Comparison of ENCODE assay signal across 8 cellular contexts in the genomic region with DNA sequence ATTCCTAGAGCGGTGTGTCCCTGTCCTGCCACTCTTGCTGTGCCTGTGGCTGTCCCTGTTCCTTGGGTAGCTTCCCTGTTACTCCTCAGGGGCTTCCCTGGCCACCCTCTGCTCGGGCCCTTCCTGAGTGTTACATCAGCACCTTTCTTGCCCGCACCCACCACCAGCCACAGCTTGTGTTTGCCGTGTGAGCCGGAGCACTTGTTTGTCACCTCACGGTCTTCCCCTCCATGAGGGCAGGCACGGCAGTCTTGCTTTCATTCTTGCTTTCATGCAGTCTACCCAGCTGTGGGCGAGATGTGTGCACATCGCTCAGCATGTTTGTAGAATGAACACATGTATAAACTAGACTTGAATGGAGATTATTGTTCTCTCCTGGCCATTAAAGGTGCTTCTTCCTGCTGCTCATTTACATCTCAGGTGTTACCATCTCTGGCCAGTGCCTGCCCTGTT. TPM values are rescaled to one million over a fixed set of nuclear protein-coding genes. Genes with fewer than 3 reads are reported as not detected.
DNase-seq lines count a peak whose midpoint lies in the region; ATAC-seq and TF ChIP-seq lines count a peak whose summit lies in the region.

No MANE protein-coding gene starts in this region.

- H2AFZ ChIP-seq in osteoblast (ENCODE audit: low read length): no peak overlapping the region

- H3K27me3 Mint-ChIP-seq in activated T-helper 17 cell treated with anti-CD3 and anti-CD28 coated beads, Interleukin-2, amount 50 U/mL, for 72 hours: no peaks in the 10 kb centered on the region
- H3K27me3 Mint-ChIP-seq in mesothelial cell of epicardium (ENCODE audit: low read depth): no peaks in the 10 kb centered on the region

- H3K4me3 Mint-ChIP-seq in activated T-helper 17 cell treated with anti-CD3 and anti-CD28 coated beads, Interleukin-2, amount 50 U/mL, for 72 hours: peak overlapping the region; percentile 97
- no peak overlapping the region for H3K4me3 Mint-ChIP-seq in mesothelial cell of epicardium

- H3K27me3 ChIP-seq in osteoblast (ENCODE audit: insufficient read depth, low read length) (no peaks in the 10 kb centered on the region), heart left ventricle (no peaks in the 10 kb centered on the region)

- H4K20me1 ChIP-seq in osteoblast (ENCODE audit: insufficient read depth, low read length): peaks cover 44% of the 10 kb centered on the region

- H3K79me2 ChIP-seq in osteoblast (ENCODE audit: insufficient read depth, low read length): peaks cover 83% of the 10 kb centered on the region

- H3K36me3 ChIP-seq in osteoblast (ENCODE audit: insufficient read depth, low read length) (no peaks in the 10 kb centered on the region), heart left ventricle (no peaks in the 10 kb centered on the region)

- ATAC-seq in GM21786 (IDR thresholded peaks at IDR 0.05; ENCODE audit: unreplicated experiment) (peak; percentile 78), heart left ventricle (no peak)
- ATAC-seq in activated T-helper 17 cell treated with anti-CD3 and anti-CD28 coated beads, Interleukin-2, amount 50 U/mL, for 72 hours (replicated peaks): peak; percentile 75

- peak overlapping the region; percentile 33 for H3K4me2 ChIP-seq in osteoblast (ENCODE audit: insufficient read depth, low read length)

- peaks cover 64% of the 10 kb centered on the region for H3K4me1 Mint-ChIP-seq in activated T-helper 17 cell treated with anti-CD3 and anti-CD28 coated beads, Interleukin-2, amount 50 U/mL, for 72 hours
- H3K4me1 Mint-ChIP-seq in mesothelial cell of epicardium: peaks cover 17% of the 10 kb centered on the region

- no peak for TF ChIP-seq POLR2A in heart left ventricle (IDR thresholded peaks at IDR 0.05)

- H3K36me3 Mint-ChIP-seq in activated T-helper 17 cell treated with anti-CD3 and anti-CD28 coated beads, Interleukin-2, amount 50 U/mL, for 72 hours (ENCODE audit: low read depth): peaks cover 90% of the 10 kb centered on the region
- peaks cover 9% of the 10 kb centered on the region for H3K36me3 Mint-ChIP-seq in mesothelial cell of epicardium

- H3K4me3 ChIP-seq in osteoblast (ENCODE audit: insufficient read depth, low read length) (no peak overlapping the region), heart left ventricle (no peak overlapping the region)

- intact Hi-C loops in heart left ventricle (cut with DNase I): no loop called here

- in situ Hi-C loops in GM13977 (cut with MboI; ENCODE audit: low pct_unique_long_range_greater_than_20kb, low sequenced_read_pairs, unreplicated experiment): no loop called here

- peaks cover 3% of the 10 kb centered on the region for H3K4me1 ChIP-seq in osteoblast (ENCODE audit: insufficient read depth, low read length)
- peaks cover 0 to 8% (median 0%) of the 10 kb centered on the region in 12 donors for H3K4me1 ChIP-seq in heart left ventricle

- TF ChIP-seq CTCF in GM13977 (IDR thresholded peaks at IDR 0.05; ENCODE audit: extremely low read depth, insufficient read depth, missing control alignments) (no peak), osteoblast (IDR thresholded peaks at IDR 0.05; ENCODE audit: extremely low read depth, low read depth, low read length) (no peak), heart left ventricle (IDR thresholded peaks at IDR 0.05) (no peak), mesothelial cell of epicardium (IDR thresholded peaks at IDR 0.05; ENCODE audit: unreplicated experiment) (no peak)

- no peak overlapping the region for H3K27ac ChIP-seq in osteoblast (ENCODE audit: low read depth, low read length)
- H3K27ac ChIP-seq in heart left ventricle: no peak overlapping the region

- H3K27ac Mint-ChIP-seq in activated T-helper 17 cell treated with anti-CD3 and anti-CD28 coated beads, Interleukin-2, amount 50 U/mL, for 72 hours: peak overlapping the region; percentile 100
- H3K27ac Mint-ChIP-seq in mesothelial cell of epicardium: no peak overlapping the region

- H3K9me3 ChIP-seq in osteoblast (ENCODE audit: low read depth, low read length): no peaks in the 10 kb centered on the region
- no peaks in the 10 kb centered on the region for H3K9me3 ChIP-seq in heart left ventricle

- peaks cover 5% of the 10 kb centered on the region for H3K9me3 Mint-ChIP-seq in activated T-helper 17 cell treated with anti-CD3 and anti-CD28 coated beads, Interleukin-2, amount 50 U/mL, for 72 hours
- H3K9me3 Mint-ChIP-seq in mesothelial cell of epicardium: peaks cover under 1% of the 10 kb centered on the region

- DNase-seq in GM13977 (ENCODE audit: low spot score) (peak; percentile 71), NCI-H2196 treated with DMSO at 0.1 percent for 48 hours (lab: John Stamatoyannopoulos, UW; ENCODE audit: unreplicated experiment) (peak; percentile 1), osteoblast (ENCODE audit: insufficient read length, low spot score, missing footprints) (no peak), NCI-H1092 (lab: John Stamatoyannopoulos, UW) (no peak), heart left ventricle (no peak), mesothelial cell of epicardium (ENCODE audit: low spot score in 2 of 2, unreplicated experiment in 2 of 2) (no peak)

- WGBS in heart left ventricle, 4 donors: 80 to 90% (median 84%) methylated on average over 9 of the region's 9 CpGs

RNA-seq across cellular contexts. Expression of gene TRAF3, which starts 42.0 kb away (rescaled TPM):
- 100 to 1,000 TPM in 1 of 2 donors, 10 to 100 TPM in 1; 61.7 to 133 TPM for total RNA-seq in activated T-helper 17 cell treated with anti-CD3 and anti-CD28 coated beads, Interleukin-2, amount 50 U/mL, for 72 hours
- total RNA-seq in osteoblast: 19.5 and 23.3 TPM in 2 replicates
- total RNA-seq in heart left ventricle: 10 to 100 TPM in 6 of 9 donors, 1 to 10 TPM in 3; 8.0 to 20.6 (median 11.0) TPM
- polyA plus RNA-seq in heart left ventricle: 1 to 10 TPM; 1.6 to 6.3 TPM
- total RNA-seq in mesothelial cell of epicardium: 26.4 to 26.9 TPM (median 26.5 TPM) in 3 replicates

Comparison
In these comparisons a context has a peak if more than half of its experiments do, and no peak if none do; other contexts are left out.
1. DNase-seq: peak in GM13977 (single experiment) and NCI-H2196 treated with DMSO at 0.1 percent for 48 hours (single experiment); none in osteoblast (single experiment), NCI-H1092 (single experiment), heart left ventricle (0 of 5) and mesothelial cell of epicardium (0 of 2).
2. ATAC-seq: peak in GM21786 (single experiment) and activated T-helper 17 cell treated with anti-CD3 and anti-CD28 coated beads, Interleukin-2, amount 50 U/mL, for 72 hours (single experiment); none in heart left ventricle (0 of 4).